In genomic region chr10:102409604-102410426, GRCh38 we compare ENCODE assay signal across 1 cellular context.
TF ChIP-seq lines count a peak whose summit lies in the region.

No MANE protein-coding gene starts in this region.

TF ChIP-seq in IMR-90, 13 proteins besides CTCF, POLR2A, EP300 and RAD21 (continued from another document):
- TF ChIP-seq ELK1 (IDR thresholded peaks at IDR 0.05; ENCODE audit: borderline replicate concordance, low read depth, low read length) = no peak
- TF ChIP-seq MAFK (IDR thresholded peaks at IDR 0.05; ENCODE audit: low read depth, low read length) = no peak
- no peak for TF ChIP-seq MXI1 (IDR thresholded peaks at IDR 0.05; ENCODE audit: borderline replicate concordance, low read depth, low read length)
- TF ChIP-seq CEBPB (IDR thresholded peaks at IDR 0.05; ENCODE audit: low read depth, low read length) = no peak
- TF ChIP-seq NFE2L2 (IDR thresholded peaks at IDR 0.05; ENCODE audit: low read depth, low read length) = no peak
- TF ChIP-seq BHLHE40 (IDR thresholded peaks at IDR 0.05; ENCODE audit: low read depth, low read length) = no peak
- no peak for TF ChIP-seq RFX5 (IDR thresholded peaks at IDR 0.05; ENCODE audit: low read depth, low read length)
- TF ChIP-seq CHD1 (IDR thresholded peaks at IDR 0.05; ENCODE audit: low read depth, low read length) = no peak
- no peak for TF ChIP-seq USF2 (IDR thresholded peaks at IDR 0.05; ENCODE audit: low read depth, low read length)
